ENCODE assay signal across 23 cellular contexts in genomic region chr18:3777719-3778118, GRCh38.
"Had no signal": no experiment of that assay in that cellular context is flagged by ENCODE, and none has a peak within 500 bp of the region (broad histone marks: within the 10 kb centered on the region; RNA-seq: fewer than 3 reads in every experiment).

No MANE protein-coding gene starts in this region.

- ATAC-seq: effector memory CD8-positive, alpha-beta T cell; esophagus mucosa; gastrocnemius medialis; heart right ventricle; left cardiac atrium; left lung; left ventricle myocardium superior; lower lobe of right lung; mucosa of descending colon had no signal

- H3K27me3 ChIP-seq: colonic mucosa, esophagus squamous epithelium, gastrocnemius medialis, heart right ventricle, left lung had no signal

- H3K27ac ChIP-seq: colonic mucosa, epithelial cell of prostate, esophagus squamous epithelium, gastrocnemius medialis, heart right ventricle, left lung, lower lobe of right lung had no signal

- H3K4me3 ChIP-seq: colonic mucosa, esophagus squamous epithelium, gastrocnemius medialis, heart right ventricle, left lung, lower lobe of right lung, mucosa of descending colon had no signal

- DNase-seq: colonic mucosa; cortex of kidney; effector CD8-positive, alpha-beta T cell; effector memory CD8-positive, alpha-beta T cell; endodermal cell; erythroblast; esophagus squamous epithelium; foreskin fibroblast; foreskin melanocyte; gastrocnemius medialis; glutamatergic neuron; head of caudate nucleus; heart right ventricle; hippocampal formation; left cardiac atrium; left lung; left ventricle myocardium superior; lower lobe of right lung; mesenchymal stem cell; mucosa of descending colon; naive B cell had no signal
